ENCODE assay signal across 19 cellular contexts in genomic region chr2:864501-865106, GRCh38.
"Had no signal": no experiment of that assay in that cellular context is flagged by ENCODE, and none has a peak within 500 bp of the region (broad histone marks: within the 10 kb centered on the region; RNA-seq: fewer than 3 reads in every experiment).

No MANE protein-coding gene starts in this region.

- H3K36me3 ChIP-seq: pancreas, tibial artery, upper lobe of left lung, vagina had no signal

- ATAC-seq: foreskin keratinocyte; left colon; left ventricle myocardium superior; naive thymus-derived CD8-positive, alpha-beta T cell; pancreas had no signal

- H3K4me1 ChIP-seq: foreskin keratinocyte, pancreas, tibial artery, upper lobe of left lung, vagina had no signal

- H3K9me3 Mint-ChIP-seq: naive thymus-derived CD8-positive, alpha-beta T cell had no signal

- FAIRE-seq: colon, endothelial cell of umbilical vein, pancreas, small intestine had no signal

- H3K4me3 Mint-ChIP-seq: naive thymus-derived CD8-positive, alpha-beta T cell had no signal

- H3K4me3 ChIP-seq: hepatocyte, pancreas, tibial artery, upper lobe of left lung, vagina had no signal

- H3K9me3 ChIP-seq: pancreas, tibial artery, upper lobe of left lung, vagina had no signal

- H3K27ac ChIP-seq: foreskin keratinocyte, hepatocyte, pancreas, tibial artery, upper lobe of left lung, vagina had no signal

- DNase-seq: dermis blood vessel endothelial cell; erythroblast; foreskin keratinocyte; left colon; left ventricle myocardium superior; mesendoderm; naive thymus-derived CD8-positive, alpha-beta T cell; pancreas; right cardiac atrium; small intestine; stimulated activated CD4-positive, alpha-beta T cell treated with anti-CD3 and anti-CD28 coated beads, Interleukin-12 subunit alpha, Interleukin-12 subunit beta, amount 100 ng/mL, for 4 hours; stimulated activated naive CD4-positive, alpha-beta T cell; tibial artery; upper lobe of left lung had no signal

- H3K27ac Mint-ChIP-seq: progenitor cell of endocrine pancreas had no signal
